Comparison of ENCODE assay signal across 18 cellular contexts in genomic region chr19:13929956-13930355, GRCh38.
DNase-seq lines count a peak whose midpoint lies in the region; ATAC-seq and TF ChIP-seq lines count a peak whose summit lies in the region.
"Had no signal": no experiment of that assay in that cellular context is flagged by ENCODE, and none has a peak within 500 bp of the region (broad histone marks: within the 10 kb centered on the region; RNA-seq: fewer than 3 reads in every experiment).

No MANE protein-coding gene starts in this region.

- no peak for TF ChIP-seq CTCF in RWPE1 (conservative IDR thresholded peaks at IDR 0.05; ENCODE audit: low read depth)

- peak overlapping the region; percentile 64 for H3K27ac ChIP-seq in RWPE1
- H3K27ac ChIP-seq: 22Rv1, BLaER1 had no signal

- DNase-seq in DMS53 (lab: John Stamatoyannopoulos, UW): peak; percentile 14
- no peak for DNase-seq in DMS53 treated with DMSO at 0.1 percent for 48 hours (lab: John Stamatoyannopoulos, UW; ENCODE audit: unreplicated experiment)
- DNase-seq in GM03348 (ENCODE audit: low spot score): peak; percentile 4
- DNase-seq in RWPE1 (ENCODE audit: low spot score): no peak
- peak; percentile 9 for DNase-seq in epidermal melanocyte (ENCODE audit: insufficient read length, low spot score)
- no peak for DNase-seq in effector CD4-positive, alpha-beta T cell
- no peak for DNase-seq in DMS153 (lab: John Stamatoyannopoulos, UW)
- DNase-seq: AML-193; CD8-positive, alpha-beta memory T cell; DMS 273 treated with DMSO at 0.1 percent for 48 hours; DND-41; GDM1; GOT3; H9 had no signal

- POLR2A ChIA-PET in RWPE1 (lab: Yijun Ruan, JAX; ENCODE audit: low non-redundant PET): no interaction called here

- CTCF ChIA-PET in RWPE1 (lab: Yijun Ruan, JAX): no interaction called here

- no peak for ATAC-seq in HG02798 (IDR thresholded peaks at IDR 0.05; ENCODE audit: poor library complexity, unreplicated experiment)
- ATAC-seq: HepG2 had no signal

Comparison
In these comparisons a context has a peak if more than half of its experiments do, and no peak if none do; other contexts are left out.
1. DNase-seq: peak in DMS53 (single experiment), GM03348 (single experiment) and epidermal melanocyte (single experiment); none in DMS53 treated with DMSO at 0.1 percent for 48 hours (single experiment), RWPE1 (single experiment), effector CD4-positive, alpha-beta T cell (single experiment) and DMS153 (single experiment).